In genomic region chr20:5670874-5671273, GRCh38 we compare ENCODE assay signal across 18 cellular contexts.
A peak's percentile ranks its signal among the peaks of the same experiment; 100 is the strongest.
DNase-seq lines count a peak whose midpoint lies in the region; ATAC-seq and TF ChIP-seq lines count a peak whose summit lies in the region.
"Had no signal": no experiment of that assay in that cellular context is flagged by ENCODE, and none has a peak within 500 bp of the region (broad histone marks: within the 10 kb centered on the region; RNA-seq: fewer than 3 reads in every experiment).

No MANE protein-coding gene starts in this region.

- no peaks in the 10 kb centered on the region for H3K9me3 Mint-ChIP-seq in dendritic cell treated with granulocyte-macrophage colony-stimulating factor and Interleukin-4, amounts not matched to agents 40 ng/mL and 50 ng/mL, for 4 days
- H3K9me3 Mint-ChIP-seq: CD4-positive, CD25-positive, alpha-beta regulatory T cell; T-helper 1 cell treated with Interleukin-12 subunit alpha and Interleukin-12 subunit beta and Interleukin-4 antibody, amounts not matched to agents 30 μg/mL and 1 μg/mL, for 36 hours had no signal

- H3K27me3 ChIP-seq in DOHH2 (ENCODE audit: control insufficient read depth, low read length) (no peaks in the 10 kb centered on the region), OCI-LY1 (ENCODE audit: insufficient read depth, low read length) (no peaks in the 10 kb centered on the region), H7 (ENCODE audit: control insufficient read depth, insufficient read depth, low read length) (no peaks in the 10 kb centered on the region), dorsolateral prefrontal cortex (no peaks in the 10 kb centered on the region)

- H3K4me3 ChIP-seq in DOHH2 (ENCODE audit: low read length) = peak overlapping the region; percentile 12
- no peak overlapping the region for H3K4me3 ChIP-seq in OCI-LY1 (ENCODE audit: low read depth, low read length, poor library complexity, severe bottlenecking)
- no peak overlapping the region for H3K4me3 ChIP-seq in H7 (ENCODE audit: insufficient read depth, low read depth, low read length)
- H3K4me3 ChIP-seq in dorsolateral prefrontal cortex = no peak overlapping the region
- H3K4me3 ChIP-seq: GM12878 had no signal

- no peaks in the 10 kb centered on the region for H4K20me1 ChIP-seq in DOHH2 (ENCODE audit: control insufficient read depth, insufficient read depth, low read depth, low read length)
- no peaks in the 10 kb centered on the region for H4K20me1 ChIP-seq in OCI-LY1 (ENCODE audit: insufficient read depth, low read length)

- H3K36me3 ChIP-seq in DOHH2 (ENCODE audit: control insufficient read depth, low read length) = no peaks in the 10 kb centered on the region
- no peaks in the 10 kb centered on the region for H3K36me3 ChIP-seq in OCI-LY1 (ENCODE audit: insufficient read depth, low read length)
- H3K36me3 ChIP-seq in H7 (replicated peaks; ENCODE audit: control insufficient read depth, insufficient read depth, low read length) = no peaks in the 10 kb centered on the region

- H3K9me2 ChIP-seq in DOHH2 (replicated peaks; ENCODE audit: control insufficient read depth, low read length) (no peaks in the 10 kb centered on the region), OCI-LY1 (ENCODE audit: low read depth, low read length) (no peaks in the 10 kb centered on the region)

- H3K4me3 Mint-ChIP-seq in dendritic cell treated with granulocyte-macrophage colony-stimulating factor and Interleukin-4, amounts not matched to agents 40 ng/mL and 50 ng/mL, for 4 days = no peak overlapping the region
- H3K4me3 Mint-ChIP-seq: CD4-positive, CD25-positive, alpha-beta regulatory T cell; T-helper 1 cell treated with Interleukin-12 subunit alpha and Interleukin-12 subunit beta and Interleukin-4 antibody, amounts not matched to agents 30 μg/mL and 1 μg/mL, for 36 hours had no signal

- intact Hi-C loops in dendritic cell treated with granulocyte-macrophage colony-stimulating factor and Interleukin-4, amounts not matched to agents 40 ng/mL and 50 ng/mL, for 4 days (cut with micrococcal nuclease) = loop anchor here (5.0 kb wide), 1 partner anchor 81 kb away; the partner anchor contains the start of gene SHLD1
- intact Hi-C loops in dorsolateral prefrontal cortex (cut with DNase I) = no loop called here

- H3K79me2 ChIP-seq in DOHH2 (ENCODE audit: control insufficient read depth, low read length) (no peaks in the 10 kb centered on the region), OCI-LY1 (ENCODE audit: insufficient read depth, low read length) (no peaks in the 10 kb centered on the region)

- no peak for ATAC-seq in HG03521 (IDR thresholded peaks at IDR 0.05; ENCODE audit: unreplicated experiment)
- ATAC-seq: GM12878, PC-3 had no signal

- no peak overlapping the region for H2AFZ ChIP-seq in OCI-LY1 (ENCODE audit: low read length)

- H3K4me1 ChIP-seq in DOHH2 (ENCODE audit: control insufficient read depth, low read length) (peaks cover 92% of the 10 kb centered on the region), OCI-LY1 (ENCODE audit: insufficient read depth, low read length, severe bottlenecking) (peaks cover 88% of the 10 kb centered on the region)

- peaks cover 48% of the 10 kb centered on the region for H3K4me1 Mint-ChIP-seq in dendritic cell treated with granulocyte-macrophage colony-stimulating factor and Interleukin-4, amounts not matched to agents 40 ng/mL and 50 ng/mL, for 4 days (ENCODE audit: low read depth)

- H3K4me2 ChIP-seq in DOHH2 (ENCODE audit: low read length) (peak overlapping the region; percentile 38), OCI-LY1 (ENCODE audit: low read length) (0 out of 2 replicates have a peak overlapping the region, but pooled peaks have one; percentile 21)

- H3F3A ChIP-seq in DOHH2 (ENCODE audit: control insufficient read depth, insufficient read depth) (peaks cover 34% of the 10 kb centered on the region), OCI-LY1 (ENCODE audit: insufficient read depth, low read length) (peaks cover 18% of the 10 kb centered on the region; the same call in 1 of the 2 replicates)

- DNase-seq in hepatic stellate cell (ENCODE audit: low spot score) = no peak
- no peak for DNase-seq in H7
- no peak for DNase-seq in dorsolateral prefrontal cortex
- DNase-seq: CD4-positive, CD25-positive, alpha-beta regulatory T cell; DMS153; NCI-H1417; NCI-H187; NCI-H2107; NCI-H510A; NCI-H748 treated with DMSO at 0.1 percent for 48 hours; NK-92 treated with Interleukin-12 subunit alpha and Interleukin-12 subunit beta, amount 100 ng/mL, for 24 hours; PC-3 had no signal

- H3K27ac ChIP-seq in DOHH2 (ENCODE audit: low read depth, low read length) (peak overlapping the region; percentile 70), OCI-LY1 (ENCODE audit: low read depth, low read length, poor library complexity, severe bottlenecking) (peak overlapping the region; percentile 97), dorsolateral prefrontal cortex (no peak overlapping the region)

- H3K27me3 Mint-ChIP-seq in dendritic cell treated with granulocyte-macrophage colony-stimulating factor and Interleukin-4, amounts not matched to agents 40 ng/mL and 50 ng/mL, for 4 days = no peaks in the 10 kb centered on the region

- H3K9me3 ChIP-seq in DOHH2 (ENCODE audit: control insufficient read depth, insufficient read depth, low read length) = no peaks in the 10 kb centered on the region
- no peaks in the 10 kb centered on the region for H3K9me3 ChIP-seq in OCI-LY1 (ENCODE audit: low read length)

- no peak for TF ChIP-seq CTCF in DOHH2 (IDR thresholded peaks at IDR 0.05; ENCODE audit: low read depth, low read length, poor library complexity, severe bottlenecking)
- no peak for TF ChIP-seq CTCF in OCI-LY1 (IDR thresholded peaks at IDR 0.05; ENCODE audit: low read length)
- TF ChIP-seq CTCF in dorsolateral prefrontal cortex (IDR thresholded peaks at IDR 0.05 in 54 of 56, conservative IDR thresholded peaks at IDR 0.05 in 2 of 56; ENCODE audit: low read depth in 1 of 56, partially characterized antibody in 56 of 56) = no peak

- peak overlapping the region; percentile 56 for H3K27ac Mint-ChIP-seq in dendritic cell treated with granulocyte-macrophage colony-stimulating factor and Interleukin-4, amounts not matched to agents 40 ng/mL and 50 ng/mL, for 4 days
- H3K27ac Mint-ChIP-seq: CD4-positive, CD25-positive, alpha-beta regulatory T cell; T-helper 1 cell treated with Interleukin-12 subunit alpha and Interleukin-12 subunit beta and Interleukin-4 antibody, amounts not matched to agents 30 μg/mL and 1 μg/mL, for 36 hours had no signal

- H3K36me3 Mint-ChIP-seq in dendritic cell treated with granulocyte-macrophage colony-stimulating factor and Interleukin-4, amounts not matched to agents 40 ng/mL and 50 ng/mL, for 4 days (ENCODE audit: low read depth) = no peaks in the 10 kb centered on the region
- H3K36me3 Mint-ChIP-seq: CD4-positive, CD25-positive, alpha-beta regulatory T cell had no signal

- H3K9ac ChIP-seq in OCI-LY1 (ENCODE audit: low read length) = peak overlapping the region; percentile 56

Comparison
In these comparisons a context has a peak if more than half of its experiments do, and no peak if none do; other contexts are left out.
1. H3K27ac ChIP-seq: peak in DOHH2 (single experiment) and OCI-LY1 (single experiment); none in dorsolateral prefrontal cortex (0 of 59).